ENCODE assay signal across 2 cellular contexts in the genomic region with DNA sequence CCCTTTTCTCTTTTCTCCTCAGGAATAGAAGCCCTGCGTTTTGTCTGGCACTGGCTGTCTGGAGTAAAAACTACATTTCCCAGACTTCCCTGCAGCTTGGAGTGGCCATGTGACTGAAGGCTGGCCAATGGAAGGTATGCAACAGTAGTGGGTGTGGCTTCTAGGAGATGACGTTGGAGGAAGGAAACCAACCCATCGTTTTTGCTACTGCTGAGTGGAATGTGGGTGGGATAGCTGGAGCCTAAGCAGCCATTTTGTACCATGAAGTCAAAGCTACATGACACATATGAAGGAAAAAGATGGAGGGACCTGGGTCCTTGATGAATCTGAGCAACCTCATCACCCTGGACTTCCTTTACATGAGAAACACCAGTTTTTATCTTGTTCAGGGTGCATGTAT.
TF ChIP-seq lines count a peak whose summit lies in the region.

No MANE protein-coding gene starts in this region.

TF ChIP-seq in HCT116, 20 proteins besides CTCF, POLR2A, EP300 and RAD21 (continued from another document):
- TF ChIP-seq TCF7L2 (IDR thresholded peaks at IDR 0.05; ENCODE audit: borderline replicate concordance, extremely low read depth, insufficient read depth, insufficient read length) (no peak), FOSL1 (IDR thresholded peaks at IDR 0.05; ENCODE audit: low read depth) (no peak), POLR2AphosphoS5 (IDR thresholded peaks at IDR 0.05; ENCODE audit: low read depth, low read length) (no peak), CBX3 (IDR thresholded peaks at IDR 0.05; ENCODE audit: low read depth) (peak; percentile 52; the same call in 1 of the 2 replicates), SP1 (IDR thresholded peaks at IDR 0.05; ENCODE audit: low read depth) (peak; percentile 86)
- TF ChIP-seq, protein P1, sequence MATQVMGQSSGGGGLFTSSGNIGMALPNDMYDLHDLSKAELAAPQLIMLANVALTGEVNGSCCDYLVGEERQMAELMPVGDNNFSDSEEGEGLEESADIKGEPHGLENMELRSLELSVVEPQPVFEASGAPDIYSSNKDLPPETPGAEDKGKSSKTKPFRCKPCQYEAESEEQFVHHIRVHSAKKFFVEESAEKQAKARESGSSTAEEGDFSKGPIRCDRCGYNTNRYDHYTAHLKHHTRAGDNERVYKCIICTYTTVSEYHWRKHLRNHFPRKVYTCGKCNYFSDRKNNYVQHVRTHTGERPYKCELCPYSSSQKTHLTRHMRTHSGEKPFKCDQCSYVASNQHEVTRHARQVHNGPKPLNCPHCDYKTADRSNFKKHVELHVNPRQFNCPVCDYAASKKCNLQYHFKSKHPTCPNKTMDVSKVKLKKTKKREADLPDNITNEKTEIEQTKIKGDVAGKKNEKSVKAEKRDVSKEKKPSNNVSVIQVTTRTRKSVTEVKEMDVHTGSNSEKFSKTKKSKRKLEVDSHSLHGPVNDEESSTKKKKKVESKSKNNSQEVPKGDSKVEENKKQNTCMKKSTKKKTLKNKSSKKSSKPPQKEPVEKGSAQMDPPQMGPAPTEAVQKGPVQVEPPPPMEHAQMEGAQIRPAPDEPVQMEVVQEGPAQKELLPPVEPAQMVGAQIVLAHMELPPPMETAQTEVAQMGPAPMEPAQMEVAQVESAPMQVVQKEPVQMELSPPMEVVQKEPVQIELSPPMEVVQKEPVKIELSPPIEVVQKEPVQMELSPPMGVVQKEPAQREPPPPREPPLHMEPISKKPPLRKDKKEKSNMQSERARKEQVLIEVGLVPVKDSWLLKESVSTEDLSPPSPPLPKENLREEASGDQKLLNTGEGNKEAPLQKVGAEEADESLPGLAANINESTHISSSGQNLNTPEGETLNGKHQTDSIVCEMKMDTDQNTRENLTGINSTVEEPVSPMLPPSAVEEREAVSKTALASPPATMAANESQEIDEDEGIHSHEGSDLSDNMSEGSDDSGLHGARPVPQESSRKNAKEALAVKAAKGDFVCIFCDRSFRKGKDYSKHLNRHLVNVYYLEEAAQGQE (IDR thresholded peaks at IDR 0.05; ENCODE audit: low read depth): no peak

TF ChIP-seq in SK-N-SH, 30 proteins besides CTCF, POLR2A, EP300 and RAD21:
- TF ChIP-seq, protein P1 (IDR thresholded peaks at IDR 0.05; ENCODE audit: low read depth, low read length): no peak
- TF ChIP-seq YY1 (IDR thresholded peaks at IDR 0.05; ENCODE audit: low read depth) (no peak), MXI1 (IDR thresholded peaks at IDR 0.05; ENCODE audit: low read depth, low read length) (no peak), RXRA (IDR thresholded peaks at IDR 0.05; ENCODE audit: borderline replicate concordance, low read depth) (no peak)
- TF ChIP-seq, protein P2, sequence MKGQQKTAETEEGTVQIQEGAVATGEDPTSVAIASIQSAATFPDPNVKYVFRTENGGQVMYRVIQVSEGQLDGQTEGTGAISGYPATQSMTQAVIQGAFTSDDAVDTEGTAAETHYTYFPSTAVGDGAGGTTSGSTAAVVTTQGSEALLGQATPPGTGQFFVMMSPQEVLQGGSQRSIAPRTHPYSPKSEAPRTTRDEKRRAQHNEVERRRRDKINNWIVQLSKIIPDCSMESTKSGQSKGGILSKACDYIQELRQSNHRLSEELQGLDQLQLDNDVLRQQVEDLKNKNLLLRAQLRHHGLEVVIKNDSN (IDR thresholded peaks at IDR 0.05; ENCODE audit: borderline replicate concordance, low read depth): peak; percentile 92
TF ChIP-seq in SK-N-SH: peak in this region for 1.
